ENCODE assay signal across 16 cellular contexts in genomic region chr17:836154-836553, GRCh38. TPM values are rescaled to one million over a fixed set of nuclear protein-coding genes. Genes with fewer than 3 reads are reported as not detected.
DNase-seq lines count a peak whose midpoint lies in the region; ATAC-seq and TF ChIP-seq lines count a peak whose summit lies in the region.
"Had no signal": no experiment of that assay in that cellular context is flagged by ENCODE, and none has a peak within 500 bp of the region (broad histone marks: within the 10 kb centered on the region; RNA-seq: fewer than 3 reads in every experiment).

No MANE protein-coding gene starts in this region.

- H3K27me3 ChIP-seq in psoas muscle (ENCODE audit: insufficient read depth in 3 of 3, low read length in 2 of 3) (no peaks in the 10 kb centered on the region), adrenal gland (no peaks in the 10 kb centered on the region)
- H3K27me3 ChIP-seq: neutrophil had no signal

- TF ChIP-seq POLR2A in adrenal gland (IDR thresholded peaks at IDR 0.05) = no peak

- DNase-seq in ELF-1 (ENCODE audit: low read depth, low spot score) = peak; percentile 63
- peak; percentile 94 for DNase-seq in RPMI7951 (ENCODE audit: low read depth)
- peak; percentile 63 for DNase-seq in fibroblast of peridontal ligament (ENCODE audit: extremely low read depth)
- no peak for DNase-seq in psoas muscle
- DNase-seq in activated naive CD4-positive, alpha-beta T cell treated with Interleukin-2 at 50 U/mL for 16 hours = no peak
- no peak for DNase-seq in adrenal gland
- DNase-seq: anterior cingulate cortex; Calu3; NCI-H1105; NCI-H510A; SHP77 treated with DMSO at 0.1 percent for 48 hours; stimulated activated naive CD4-positive, alpha-beta T cell had no signal

- WGBS in psoas muscle, 3 donors = 28 to 44% (median 40%) methylated on average over 9 of the region's 9 CpGs
- 74 to 94% (median 87%) methylated on average over 9 of the region's 9 CpGs for WGBS in adrenal gland, 4 donors

- no peaks in the 10 kb centered on the region for H3K9me3 ChIP-seq in psoas muscle
- H3K9me3 ChIP-seq in adrenal gland (replicated peaks in 1 of 3) = no peaks in the 10 kb centered on the region
- H3K9me3 ChIP-seq: neutrophil had no signal

- TF ChIP-seq CTCF in psoas muscle (IDR thresholded peaks at IDR 0.05) (no peak), adrenal gland (IDR thresholded peaks at IDR 0.05) (no peak)

- peak; percentile 44 to 54 (median 46) for ATAC-seq in psoas muscle
- no peak for ATAC-seq in HG02973 (IDR thresholded peaks at IDR 0.05; ENCODE audit: unreplicated experiment)
- ATAC-seq in GM18517 (IDR thresholded peaks at IDR 0.05; ENCODE audit: unreplicated experiment) = no peak

- intact Hi-C loops in psoas muscle (cut with DNase I) = no loop called here
- intact Hi-C loops in adrenal gland (cut with DNase I) = no loop called here

- H3K27ac ChIP-seq in psoas muscle = peak overlapping the region; percentile 58
- H3K27ac ChIP-seq in adrenal gland = no peak overlapping the region
- H3K27ac ChIP-seq: epithelial cell of prostate, neutrophil had no signal

- H3K4me1 ChIP-seq in psoas muscle (peaks cover 26% of the 10 kb centered on the region), adrenal gland (replicated peaks in 1 of 2) (no peaks in the 10 kb centered on the region)

- H3K4me3 ChIP-seq in psoas muscle = no peak overlapping the region
- no peak overlapping the region for H3K4me3 ChIP-seq in adrenal gland

- H3K36me3 ChIP-seq in psoas muscle (ENCODE audit: insufficient read depth in 1 of 2, low read depth in 1 of 2) = no peaks in the 10 kb centered on the region
- no peaks in the 10 kb centered on the region for H3K36me3 ChIP-seq in adrenal gland (replicated peaks in 1 of 2)
- H3K36me3 ChIP-seq: neutrophil had no signal

RNA-seq across cellular contexts. Expression of gene MRM3, which starts 54.0 kb away (rescaled TPM):
- total RNA-seq in RPMI7951 (2014; rRNA removed; shearing (Covaris generic)) = 13.5 and 23.7 TPM in 2 replicates
- 10 to 100 TPM; 17.2 to 30.1 (median 19.5) TPM for total RNA-seq in psoas muscle
- 10 to 100 TPM; 25.9 to 36.2 (median 28.3) TPM for polyA plus RNA-seq in psoas muscle
- 10 to 100 TPM; 18.0 to 26.2 (median 19.8) TPM for total RNA-seq in adrenal gland
- 10 to 100 TPM; 12.9 to 15.4 (median 13.0) TPM for polyA plus RNA-seq in adrenal gland

RNA-seq across cellular contexts. Expression of gene GLOD4, which starts 54.1 kb away (rescaled TPM):
- total RNA-seq in RPMI7951 (2014; rRNA removed; shearing (Covaris generic)) = 39.3 and 60.1 TPM in 2 replicates
- total RNA-seq in psoas muscle (10 to 100 TPM; 18.5 to 25.2 (median 20.8) TPM), adrenal gland (10 to 100 TPM; 57.1 to 88.7 (median 74.3) TPM)
- polyA plus RNA-seq in psoas muscle (10 to 100 TPM; 13.5 to 29.2 (median 21.7) TPM), adrenal gland (100 to 1,000 TPM in 1 of 3 donors, 10 to 100 TPM in 2; 29.8 to 106 (median 33.2) TPM)

Comparison
In these comparisons a context has a peak if more than half of its experiments do, and no peak if none do; other contexts are left out.
1. DNase-seq: peak in ELF-1 (single experiment), RPMI7951 (single experiment) and fibroblast of peridontal ligament (single experiment); none in psoas muscle (0 of 2), activated naive CD4-positive, alpha-beta T cell treated with Interleukin-2 at 50 U/mL for 16 hours (single experiment) and adrenal gland (0 of 7).
2. ATAC-seq: peak in psoas muscle (4 of 4); none in HG02973 (single experiment) and GM18517 (single experiment).